In genomic region chr9:68920921-68921320, GRCh38 we compare ENCODE assay signal across 24 cellular contexts.
DNase-seq lines count a peak whose midpoint lies in the region; ATAC-seq, FAIRE-seq and TF ChIP-seq lines count a peak whose summit lies in the region.
"Had no signal": no experiment of that assay in that cellular context is flagged by ENCODE, and none has a peak within 500 bp of the region (broad histone marks: within the 10 kb centered on the region; RNA-seq: fewer than 3 reads in every experiment).

No MANE protein-coding gene starts in this region.

- peak; percentile 4 for FAIRE-seq in GM19239 (lab: Jason Lieb, UNC)
- FAIRE-seq: A549, D721Med, GM12891, H54 had no signal

- ATAC-seq in activated T-cell treated with anti-CD3 and anti-CD28 coated beads, Interleukin-2, amount 50 U/mL, for 72 hours (replicated peaks in 1 of 2), result no peak
- ATAC-seq in stimulated activated naive B cell treated with anti-CD40 and anti-IgM and Interleukin-4, amounts not matched to agents 10 μg/mL and 1 μg/mL and 100 μg/mL, for 72 hours (replicated peaks), result peak; percentile 53 to 71
- no peak for ATAC-seq in CD8-positive, alpha-beta T cell
- ATAC-seq: A549 had no signal

- H3K9me3 Mint-ChIP-seq in activated T-cell treated with anti-CD3 and anti-CD28 coated beads, Interleukin-2, amount 50 U/mL, for 72 hours, result no peaks in the 10 kb centered on the region
- H3K9me3 Mint-ChIP-seq in activated T-helper 2 cell treated with anti-CD3 and anti-CD28 coated beads, Interferon-gamma antibody, Interleukin-2, Interleukin-4, amounts not matched to agents 10 μg/mL and 5 μg/mL and 100 μg/mL, durations not matched to agents 14 hours and 24 hours and 36 hours, result no peaks in the 10 kb centered on the region
- peaks cover 0 to 1% of the 10 kb centered on the region in 2 donors for H3K9me3 Mint-ChIP-seq in stimulated activated naive B cell treated with anti-CD40 and anti-IgM and Interleukin-4, amounts not matched to agents 10 μg/mL and 1 μg/mL and 100 μg/mL, for 72 hours
- H3K9me3 Mint-ChIP-seq in CD8-positive, alpha-beta T cell, result no peaks in the 10 kb centered on the region
- H3K9me3 Mint-ChIP-seq: CD8-positive, alpha-beta memory T cell; HFFc6 had no signal

- no peak for TF ChIP-seq CTCF in CD8-positive, alpha-beta T cell (IDR thresholded peaks at IDR 0.05)

- H3K27ac Mint-ChIP-seq in activated T-cell treated with anti-CD3 and anti-CD28 coated beads, Interleukin-2, amount 50 U/mL, for 72 hours, result peak overlapping the region; percentile 38
- H3K27ac Mint-ChIP-seq in activated T-helper 2 cell treated with anti-CD3 and anti-CD28 coated beads, Interferon-gamma antibody, Interleukin-2, Interleukin-4, amounts not matched to agents 10 μg/mL and 5 μg/mL and 100 μg/mL, durations not matched to agents 14 hours and 24 hours and 36 hours, result peak overlapping the region; percentile 66
- peak overlapping the region; percentile 56 for H3K27ac Mint-ChIP-seq in stimulated activated naive B cell treated with anti-CD40 and anti-IgM and Interleukin-4, amounts not matched to agents 10 μg/mL and 1 μg/mL and 100 μg/mL, for 72 hours
- no peak overlapping the region for H3K27ac Mint-ChIP-seq in CD8-positive, alpha-beta T cell
- H3K27ac Mint-ChIP-seq: HFFc6 had no signal

- no peak overlapping the region for H3K27ac ChIP-seq in CD8-positive, alpha-beta T cell (ENCODE audit: low read depth, low read length)
- H3K27ac ChIP-seq: A549 had no signal

- H3K36me3 ChIP-seq in CD8-positive, alpha-beta T cell (ENCODE audit: insufficient read depth, low read length), result no peaks in the 10 kb centered on the region
- H3K36me3 ChIP-seq: HAP-1 had no signal

- H3K36me3 Mint-ChIP-seq in activated T-cell treated with anti-CD3 and anti-CD28 coated beads, Interleukin-2, amount 50 U/mL, for 72 hours (ENCODE audit: insufficient read depth in 2 of 2), result no peaks in the 10 kb centered on the region
- peaks cover 58% of the 10 kb centered on the region for H3K36me3 Mint-ChIP-seq in activated T-helper 2 cell treated with anti-CD3 and anti-CD28 coated beads, Interferon-gamma antibody, Interleukin-2, Interleukin-4, amounts not matched to agents 10 μg/mL and 5 μg/mL and 100 μg/mL, durations not matched to agents 14 hours and 24 hours and 36 hours (ENCODE audit: low read depth)
- H3K36me3 Mint-ChIP-seq in stimulated activated naive B cell treated with anti-CD40 and anti-IgM and Interleukin-4, amounts not matched to agents 10 μg/mL and 1 μg/mL and 100 μg/mL, for 72 hours, result peaks cover 35 to 46% of the 10 kb centered on the region in 2 donors
- no peaks in the 10 kb centered on the region for H3K36me3 Mint-ChIP-seq in CD8-positive, alpha-beta T cell
- H3K36me3 Mint-ChIP-seq: CD8-positive, alpha-beta memory T cell had no signal

- no peaks in the 10 kb centered on the region for H3K4me1 ChIP-seq in CD8-positive, alpha-beta T cell (ENCODE audit: insufficient read depth, low read length)
- H3K4me1 ChIP-seq: A549, HAP-1 had no signal

- POLR2A ChIA-PET in CD8-positive, alpha-beta T cell (lab: Charles Lee), result no interaction called here

- H3K27me3 Mint-ChIP-seq in activated T-cell treated with anti-CD3 and anti-CD28 coated beads, Interleukin-2, amount 50 U/mL, for 72 hours (ENCODE audit: low read depth), result no peaks in the 10 kb centered on the region
- H3K27me3 Mint-ChIP-seq in activated T-helper 2 cell treated with anti-CD3 and anti-CD28 coated beads, Interferon-gamma antibody, Interleukin-2, Interleukin-4, amounts not matched to agents 10 μg/mL and 5 μg/mL and 100 μg/mL, durations not matched to agents 14 hours and 24 hours and 36 hours (ENCODE audit: low read depth), result no peaks in the 10 kb centered on the region
- H3K27me3 Mint-ChIP-seq in stimulated activated naive B cell treated with anti-CD40 and anti-IgM and Interleukin-4, amounts not matched to agents 10 μg/mL and 1 μg/mL and 100 μg/mL, for 72 hours, result no peaks in the 10 kb centered on the region
- H3K27me3 Mint-ChIP-seq in CD8-positive, alpha-beta T cell (ENCODE audit: low read depth), result peaks cover 7% of the 10 kb centered on the region

- no peak overlapping the region for H3K4me3 ChIP-seq in CD8-positive, alpha-beta T cell (ENCODE audit: low read depth, low read length)
- H3K4me3 ChIP-seq: A549, HAP-1 had no signal

- no peak overlapping the region for H3K4me3 Mint-ChIP-seq in activated T-cell treated with anti-CD3 and anti-CD28 coated beads, Interleukin-2, amount 50 U/mL, for 72 hours
- H3K4me3 Mint-ChIP-seq in activated T-helper 2 cell treated with anti-CD3 and anti-CD28 coated beads, Interferon-gamma antibody, Interleukin-2, Interleukin-4, amounts not matched to agents 10 μg/mL and 5 μg/mL and 100 μg/mL, durations not matched to agents 14 hours and 24 hours and 36 hours (ENCODE audit: low read depth), result peak overlapping the region; percentile 17
- peak overlapping the region; percentile 12 to 26 for H3K4me3 Mint-ChIP-seq in stimulated activated naive B cell treated with anti-CD40 and anti-IgM and Interleukin-4, amounts not matched to agents 10 μg/mL and 1 μg/mL and 100 μg/mL, for 72 hours
- no peak overlapping the region for H3K4me3 Mint-ChIP-seq in CD8-positive, alpha-beta T cell
- H3K4me3 Mint-ChIP-seq: CD8-positive, alpha-beta memory T cell; HFFc6 had no signal

- peaks cover 9% of the 10 kb centered on the region for H3K4me1 Mint-ChIP-seq in activated T-cell treated with anti-CD3 and anti-CD28 coated beads, Interleukin-2, amount 50 U/mL, for 72 hours (ENCODE audit: low read depth)
- H3K4me1 Mint-ChIP-seq in activated T-helper 2 cell treated with anti-CD3 and anti-CD28 coated beads, Interferon-gamma antibody, Interleukin-2, Interleukin-4, amounts not matched to agents 10 μg/mL and 5 μg/mL and 100 μg/mL, durations not matched to agents 14 hours and 24 hours and 36 hours (ENCODE audit: low read depth), result peaks cover 27% of the 10 kb centered on the region
- H3K4me1 Mint-ChIP-seq in stimulated activated naive B cell treated with anti-CD40 and anti-IgM and Interleukin-4, amounts not matched to agents 10 μg/mL and 1 μg/mL and 100 μg/mL, for 72 hours, result peaks cover 17 to 32% of the 10 kb centered on the region in 2 donors
- H3K4me1 Mint-ChIP-seq in CD8-positive, alpha-beta T cell (ENCODE audit: low read depth), result peaks cover 5% of the 10 kb centered on the region
- H3K4me1 Mint-ChIP-seq: CD8-positive, alpha-beta memory T cell had no signal

- no peak for DNase-seq in activated T-cell treated with anti-CD3 and anti-CD28 coated beads, Interleukin-2, amount 50 U/mL, for 72 hours
- no peak for DNase-seq in activated T-cell treated with anti-CD3 and anti-CD28 coated beads, Interleukin-2, amount 50 U/mL, for 1 hour
- DNase-seq in GM19239 (ENCODE audit: insufficient read length, low spot score) (no peak), SIG-M5 treated with dmso at 0.1 percent for 504 hours (lab: John Stamatoyannopoulos, UW; ENCODE audit: unreplicated experiment) (no peak), dermis blood vessel endothelial cell (no peak)
- DNase-seq in activated T-helper 2 cell treated with anti-CD3 and anti-CD28 coated beads, Interferon-gamma antibody, Interleukin-2, Interleukin-4, amounts not matched to agents 10 μg/mL and 5 μg/mL and 100 μg/mL, durations not matched to agents 14 hours and 24 hours and 36 hours (ENCODE audit: low spot score), result no peak
- no peak for DNase-seq in stimulated activated naive B cell treated with anti-CD40 and anti-IgM and Interleukin-4, amounts not matched to agents 10 μg/mL and 1 μg/mL and 100 μg/mL, for 72 hours
- no peak for DNase-seq in CD8-positive, alpha-beta T cell
- DNase-seq: 8988T; ACHN; AML-193; C1 segment of cervical spinal cord; CD8-positive, alpha-beta memory T cell; DMS 273 treated with DMSO at 0.1 percent for 48 hours; DMS53; DMS79 treated with DMSO at 0.1 percent for 48 hours; GF-D8; GOT3; HFFc6 had no signal

- CTCF ChIA-PET in CD8-positive, alpha-beta T cell (lab: Charles Lee), result no interaction called here

- intact Hi-C loops in activated T-helper 2 cell treated with anti-CD3 and anti-CD28 coated beads, Interferon-gamma antibody, Interleukin-2, Interleukin-4, amounts not matched to agents 10 μg/mL and 5 μg/mL and 100 μg/mL, durations not matched to agents 14 hours and 24 hours and 36 hours (cut with micrococcal nuclease), result no loop called here
- intact Hi-C loops in CD8-positive, alpha-beta T cell (cut with DNase I, micrococcal nuclease), result no loop called here

- H3K9me3 ChIP-seq in CD8-positive, alpha-beta T cell (ENCODE audit: low read length), result no peaks in the 10 kb centered on the region
- H3K9me3 ChIP-seq: A549, HAP-1 had no signal

- H3K27me3 ChIP-seq in CD8-positive, alpha-beta T cell (ENCODE audit: insufficient read depth, low read length), result no peaks in the 10 kb centered on the region

Comparison
In these comparisons a context has a peak if more than half of its experiments do, and no peak if none do; other contexts are left out.
1. ATAC-seq: peak in stimulated activated naive B cell treated with anti-CD40 and anti-IgM and Interleukin-4, amounts not matched to agents 10 μg/mL and 1 μg/mL and 100 μg/mL, for 72 hours (2 of 2); none in activated T-cell treated with anti-CD3 and anti-CD28 coated beads, Interleukin-2, amount 50 U/mL, for 72 hours (0 of 2) and CD8-positive, alpha-beta T cell (single experiment).
2. H3K4me3 Mint-ChIP-seq: peak in activated T-helper 2 cell treated with anti-CD3 and anti-CD28 coated beads, Interferon-gamma antibody, Interleukin-2, Interleukin-4, amounts not matched to agents 10 μg/mL and 5 μg/mL and 100 μg/mL, durations not matched to agents 14 hours and 24 hours and 36 hours (single experiment) and stimulated activated naive B cell treated with anti-CD40 and anti-IgM and Interleukin-4, amounts not matched to agents 10 μg/mL and 1 μg/mL and 100 μg/mL, for 72 hours (2 of 2); none in activated T-cell treated with anti-CD3 and anti-CD28 coated beads, Interleukin-2, amount 50 U/mL, for 72 hours (0 of 2) and CD8-positive, alpha-beta T cell (single experiment).